Comparison of ENCODE assay signal across 11 cellular contexts in genomic region chr2:121489284-121489683, GRCh38. TPM values are rescaled to one million over a fixed set of nuclear protein-coding genes. Genes with fewer than 3 reads are reported as not detected.
DNase-seq lines count a peak whose midpoint lies in the region; ATAC-seq and TF ChIP-seq lines count a peak whose summit lies in the region.
"Had no signal": no experiment of that assay in that cellular context is flagged by ENCODE, and none has a peak within 500 bp of the region (broad histone marks: within the 10 kb centered on the region; RNA-seq: fewer than 3 reads in every experiment).

No MANE protein-coding gene starts in this region.

- no peaks in the 10 kb centered on the region for H3K27me3 ChIP-seq in mammary epithelial cell (ENCODE audit: insufficient read depth, low read length)
- H3K27me3 ChIP-seq: BLaER1 treated with 17β-estradiol and CSF1 and Interleukin-3, amounts not matched to agents 10 nM and 100 nM had no signal

- intact Hi-C loops in mammary epithelial cell (cut with micrococcal nuclease): loop anchor here (5.0 kb wide), 1 partner anchor 38 kb away; no protein-coding TSS in a partner anchor

- H3K4me2 ChIP-seq in mammary epithelial cell (ENCODE audit: insufficient read depth, low read depth, low read length): peak overlapping the region; percentile 47
- H3K4me2 ChIP-seq: BLaER1 treated with 17β-estradiol and CSF1 and Interleukin-3, amounts not matched to agents 10 nM and 100 nM had no signal

- no peak overlapping the region for H3K9ac ChIP-seq in mammary epithelial cell (ENCODE audit: insufficient read depth, low read length)
- H3K9ac ChIP-seq: BLaER1 treated with 17β-estradiol and CSF1 and Interleukin-3, amounts not matched to agents 10 nM and 100 nM had no signal

- peaks cover 61% of the 10 kb centered on the region for H3K4me1 ChIP-seq in mammary epithelial cell (ENCODE audit: insufficient read depth, low read length)

- 87% methylated on average over 1 of the region's 1 CpG for WGBS in mammary epithelial cell (ENCODE audit: low coverage, missing lambda C conversion rate)

- H3K27ac ChIP-seq in mammary epithelial cell (ENCODE audit: insufficient read depth, low read depth, low read length): peak overlapping the region; percentile 18
- H3K27ac ChIP-seq: BLaER1 treated with 17β-estradiol and CSF1 and Interleukin-3, amounts not matched to agents 10 nM and 100 nM had no signal

- H2AFZ ChIP-seq in mammary epithelial cell (ENCODE audit: low read depth, low read length): no peak overlapping the region

- in situ Hi-C loops in mammary epithelial cell (cut with MboI; ENCODE audit: low sequenced_read_pairs in 2 of 2): no loop called here

- dilution Hi-C loops in mammary epithelial cell (cut with HindIII; ENCODE audit: low sequenced_read_pairs): no loop called here

- H3K4me3 ChIP-seq in mammary epithelial cell (replicated peaks in 1 of 3; ENCODE audit: insufficient read depth in 1 of 3, low read depth in 2 of 3, low read length in 3 of 3): peak overlapping the region in 1 of 3 experiments; percentile 38
- H3K4me3 ChIP-seq: BLaER1 treated with 17β-estradiol and CSF1 and Interleukin-3, amounts not matched to agents 10 nM and 100 nM had no signal

- H3K4me3 Mint-ChIP-seq in T-cell: no peak overlapping the region
- H3K4me3 Mint-ChIP-seq: neural crest cell had no signal

- H3K27me3 Mint-ChIP-seq in T-cell: no peaks in the 10 kb centered on the region

- no peaks in the 10 kb centered on the region for H3K36me3 ChIP-seq in mammary epithelial cell (ENCODE audit: insufficient read depth, low read length)

- peak; percentile 23 for DNase-seq in A172 (ENCODE audit: low spot score)
- DNase-seq in NCI-H1930 (lab: John Stamatoyannopoulos, UW): peak; percentile 39 to 79
- DNase-seq in mammary epithelial cell: peak; percentile 72
- DNase-seq in activated naive CD4-positive, alpha-beta T cell treated with Interleukin-2 at 50 U/mL for 16 hours: no peak
- DNase-seq in T-cell: no peak
- no peak for DNase-seq in activated gamma-delta T cell treated with Interleukin-2 at 50 U/mL for 16 hours

- no peak for TF ChIP-seq CTCF in mammary epithelial cell (conservative IDR thresholded peaks at IDR 0.05 in 1 of 2, IDR thresholded peaks at IDR 0.05 in 1 of 2; ENCODE audit: extremely low read depth in 1 of 2, insufficient read depth in 1 of 2, low read depth in 1 of 2, low read length in 2 of 2)

- peaks cover 89% of the 10 kb centered on the region for H3K79me2 ChIP-seq in mammary epithelial cell (ENCODE audit: insufficient read depth, low read length)

- no TSS peak for BruUV-seq in mammary epithelial cell (replicated peaks; lab: Mats Ljungman, UMichigan)

- no peaks in the 10 kb centered on the region for H3K9me3 Mint-ChIP-seq in T-cell
- H3K9me3 Mint-ChIP-seq: neural crest cell had no signal

- peaks cover 19% of the 10 kb centered on the region for H3K36me3 Mint-ChIP-seq in T-cell

- H3K9me3 ChIP-seq in mammary epithelial cell (replicated peaks; ENCODE audit: insufficient read depth, low read length): no peaks in the 10 kb centered on the region

- CTCF ChIA-PET in mammary epithelial cell (lab: Charles Lee; ENCODE audit: low non-redundant PET): no interaction called here
- CTCF ChIA-PET in T-cell (lab: Charles Lee): no interaction called here

- ATAC-seq in GM21786 (IDR thresholded peaks at IDR 0.05; ENCODE audit: unreplicated experiment) (peak; percentile 64), T-cell (replicated peaks in 1 of 4) (no peak), HG03439 (IDR thresholded peaks at IDR 0.05; ENCODE audit: unreplicated experiment) (no peak)

- no peak overlapping the region for H3K27ac Mint-ChIP-seq in T-cell

- H3K4me1 Mint-ChIP-seq in T-cell: peaks cover 43 to 52% (median 52%) of the 10 kb centered on the region in 3 donors

- no peaks in the 10 kb centered on the region for H4K20me1 ChIP-seq in mammary epithelial cell (ENCODE audit: insufficient read depth, low read length)

- POLR2A ChIA-PET in T-cell (lab: Charles Lee): no interaction called here

RNA-seq across cellular contexts. Expression of gene RNU4ATAC, which starts 41.4 kb away (rescaled TPM):
- total RNA-seq in A172 (2014; rRNA removed; shearing (Covaris generic)): under 0.01 TPM in 1 of 2 replicates, not detected in the other
- total RNA-seq in mammary epithelial cell (under 1 TPM in 1 of 2 donors, not detected in 1; under 0.01 TPM), T-cell (not detected)
- not detected for polyA plus RNA-seq in mammary epithelial cell
- not detected for polyA minus RNA-seq in mammary epithelial cell
- total RNA-seq: neural crest cell; T-helper 2 cell treated with Interferon-gamma antibody and Interleukin-4, amounts not matched to agents 100 ng/mL and 5 ng/mL, for 36 hours had no signal

Comparison
In these comparisons a context has a peak if more than half of its experiments do, and no peak if none do; other contexts are left out.
1. DNase-seq: peak in A172 (single experiment), NCI-H1930 (2 of 2) and mammary epithelial cell (single experiment); none in activated naive CD4-positive, alpha-beta T cell treated with Interleukin-2 at 50 U/mL for 16 hours (single experiment), T-cell (0 of 34) and activated gamma-delta T cell treated with Interleukin-2 at 50 U/mL for 16 hours (single experiment).